1 cellular context compared by ENCODE assay signal in genomic region chr2:31008571-31009114, GRCh38.
TF ChIP-seq lines count a peak whose summit lies in the region.

No MANE protein-coding gene starts in this region.

TF ChIP-seq in HEK293, 187 proteins besides CTCF, POLR2A, EP300 and RAD21 (continued from another document and continues in another):
- TF ChIP-seq INSM2 (tag by site-specific recombination; IDR thresholded peaks at IDR 0.05) (peak; percentile 79; the same call in 1 of the 2 replicates), ZNF585B (tag by site-specific recombination; IDR thresholded peaks at IDR 0.05) (no peak), ZNF18 (tag by site-specific recombination; IDR thresholded peaks at IDR 0.05) (peak; percentile 41; the same call in 1 of the 2 replicates), ZNF146 (tag by site-specific recombination; IDR thresholded peaks at IDR 0.05) (peak; percentile 31; the same call in 1 of the 2 replicates), YY1 (tag by site-specific recombination; IDR thresholded peaks at IDR 0.05) (peak; percentile 38; the same call in 1 of the 2 replicates), ZNF341 (tag by site-specific recombination; IDR thresholded peaks at IDR 0.05; ENCODE audit: low read depth) (0 out of 2 replicates have a peak, but pooled peaks have one; percentile 41), WT1 (tag by site-specific recombination; IDR thresholded peaks at IDR 0.05) (peak; percentile 99), ZFHX2 (tag by site-specific recombination; conservative IDR thresholded peaks at IDR 0.05) (peak; percentile 59), ZNF639 (tag by site-specific recombination; IDR thresholded peaks at IDR 0.05) (peak; percentile 73; the same call in 1 of the 2 replicates), PRDM6 (tag by site-specific recombination; IDR thresholded peaks at IDR 0.05) (peak; percentile 94), KLF17 (tag by site-specific recombination; IDR thresholded peaks at IDR 0.05) (peak; percentile 71; the same call in 1 of the 2 replicates), ZBTB17 (tag by site-specific recombination; IDR thresholded peaks at IDR 0.05) (peak; percentile 85), PRDM2 (tag by site-specific recombination; IDR thresholded peaks at IDR 0.05; ENCODE audit: borderline replicate concordance) (no peak), ZSCAN4 (tag by site-specific recombination; IDR thresholded peaks at IDR 0.05) (0 out of 2 replicates have a peak, but pooled peaks have one; percentile 11), ZNF184 (tag by site-specific recombination; IDR thresholded peaks at IDR 0.05) (no peak), ZSCAN16 (tag by site-specific recombination; IDR thresholded peaks at IDR 0.05) (no peak), ZNF76 (tag by site-specific recombination; IDR thresholded peaks at IDR 0.05; ENCODE audit: borderline replicate concordance, low read depth) (0 out of 2 replicates have a peak, but pooled peaks have one; percentile 20), ZNF654 (tag by site-specific recombination; IDR thresholded peaks at IDR 0.05; ENCODE audit: low read depth) (no peak), ZIC2 (tag by site-specific recombination; IDR thresholded peaks at IDR 0.05) (peak; percentile 100), KLF16 (tag by site-specific recombination; IDR thresholded peaks at IDR 0.05) (peak; percentile 78), KLF9 (tag by site-specific recombination; IDR thresholded peaks at IDR 0.05; ENCODE audit: low read depth) (no peak; the same call in 1 of the 2 replicates), IKZF3 (tag by site-specific recombination; IDR thresholded peaks at IDR 0.05) (peak; percentile 93), FEZF1 (tag by site-specific recombination; IDR thresholded peaks at IDR 0.05) (peak; percentile 95), ZNF2 (tag by site-specific recombination; IDR thresholded peaks at IDR 0.05) (peak; percentile 76), SP7 (tag by site-specific recombination; IDR thresholded peaks at IDR 0.05) (peak; percentile 100), BCL11B (tag by site-specific recombination; IDR thresholded peaks at IDR 0.05; ENCODE audit: low read depth) (0 out of 2 replicates have a peak, but pooled peaks have one; percentile 37), TCF7L2 (IDR thresholded peaks at IDR 0.05; ENCODE audit: borderline replicate concordance, low read depth, low read length) (peak; percentile 84; the same call in 1 of the 2 replicates), KLF10 (tag by site-specific recombination; IDR thresholded peaks at IDR 0.05) (peak; percentile 53; the same call in 1 of the 2 replicates), ZBTB1 (tag by site-specific recombination; IDR thresholded peaks at IDR 0.05) (no peak), ZNF324 (tag by site-specific recombination; IDR thresholded peaks at IDR 0.05) (0 out of 2 replicates have a peak, but pooled peaks have one; percentile 70), ZNF488 (tag by site-specific recombination; IDR thresholded peaks at IDR 0.05) (peak; percentile 93), GLIS2 (tag by site-specific recombination; IDR thresholded peaks at IDR 0.05) (peak; percentile 44), TRIM28 (IDR thresholded peaks at IDR 0.05; ENCODE audit: borderline replicate concordance, low read length) (peak; percentile 82; the same call in 1 of the 2 replicates), ZNF629 (tag by site-specific recombination; IDR thresholded peaks at IDR 0.05) (peak; percentile 75), PRDM4 (tag by site-specific recombination; IDR thresholded peaks at IDR 0.05) (peak; percentile 83), GFI1B (tag by site-specific recombination; IDR thresholded peaks at IDR 0.05) (peak; percentile 85), ZNF24 (tag by site-specific recombination; IDR thresholded peaks at IDR 0.05) (peak; percentile 89), ZEB2 (tag by site-specific recombination; IDR thresholded peaks at IDR 0.05) (peak; percentile 84), ZNF335 (tag by site-specific recombination; conservative IDR thresholded peaks at IDR 0.05) (0 out of 2 replicates have a peak, but pooled peaks have one; percentile 14), OSR2 (tag by site-specific recombination; IDR thresholded peaks at IDR 0.05) (peak; percentile 99), GLI2 (tag by site-specific recombination; IDR thresholded peaks at IDR 0.05; ENCODE audit: borderline replicate concordance, low read depth) (peak; percentile 99), OVOL3 (tag by site-specific recombination; IDR thresholded peaks at IDR 0.05) (no peak)
